16 cellular contexts compared by ENCODE assay signal in genomic region chr10:130140425-130140824, GRCh38. TPM values are rescaled to one million over a fixed set of nuclear protein-coding genes. Genes with fewer than 3 reads are reported as not detected.
A peak's percentile ranks its signal among the peaks of the same experiment; 100 is the strongest.
DNase-seq lines count a peak whose midpoint lies in the region; ATAC-seq, FAIRE-seq and TF ChIP-seq lines count a peak whose summit lies in the region.
"Had no signal": no experiment of that assay in that cellular context is flagged by ENCODE, and none has a peak within 500 bp of the region (broad histone marks: within the 10 kb centered on the region; RNA-seq: fewer than 3 reads in every experiment).

No MANE protein-coding gene starts in this region.

- H3K27ac ChIP-seq in mammary epithelial cell (ENCODE audit: insufficient read depth, low read depth, low read length) (no peak overlapping the region), breast epithelium (no peak overlapping the region), OCI-LY7 (ENCODE audit: low read depth, low read length, poor library complexity, severe bottlenecking) (peak overlapping the region; percentile 88)
- H3K27ac ChIP-seq: suprapubic skin had no signal

- dilution Hi-C loops in mammary epithelial cell (cut with HindIII; ENCODE audit: low sequenced_read_pairs) = no loop called here

- peak; percentile 23 for ATAC-seq in HG03342 (IDR thresholded peaks at IDR 0.05; ENCODE audit: unreplicated experiment)
- ATAC-seq in stimulated activated effector memory CD8-positive, alpha-beta T cell treated with anti-CD3 and anti-CD28 coated beads, Interleukin-12 subunit alpha, Interleukin-12 subunit beta, amount 100 ng/mL, for 72 hours = no peak
- ATAC-seq: HepG2, T-helper 17 cell had no signal

- CTCF ChIA-PET in mammary epithelial cell (lab: Charles Lee; ENCODE audit: low non-redundant PET) = no interaction called here
- CTCF ChIA-PET in OCI-LY7 (lab: Charles Lee; ENCODE audit: unreplicated experiment) = no interaction called here

- no peak for TF ChIP-seq POLR2A in breast epithelium (IDR thresholded peaks at IDR 0.05)

- H3K9me3 ChIP-seq in mammary epithelial cell (replicated peaks; ENCODE audit: insufficient read depth, low read length) (no peaks in the 10 kb centered on the region), breast epithelium (no peaks in the 10 kb centered on the region), OCI-LY7 (ENCODE audit: low read length) (no peaks in the 10 kb centered on the region)
- H3K9me3 ChIP-seq: suprapubic skin had no signal

- intact Hi-C loops in mammary epithelial cell (cut with micrococcal nuclease) (no loop called here), breast epithelium (cut with DNase I; ENCODE audit: low total_unique reads) (no loop called here), OCI-LY7 (cut with micrococcal nuclease; ENCODE audit: unreplicated experiment) (no loop called here)

- no peaks in the 10 kb centered on the region for H3K9me3 Mint-ChIP-seq in stimulated activated effector memory CD8-positive, alpha-beta T cell treated with anti-CD3 and anti-CD28 coated beads, Interleukin-12 subunit alpha, Interleukin-12 subunit beta, amount 100 ng/mL, for 72 hours

- H3K79me2 ChIP-seq in mammary epithelial cell (ENCODE audit: insufficient read depth, low read length) = peaks cover 92% of the 10 kb centered on the region
- H3K79me2 ChIP-seq in OCI-LY7 (ENCODE audit: insufficient read depth, low read depth, low read length) = peaks cover 89% of the 10 kb centered on the region

- 91% methylated on average over 1 of the region's 1 CpG for WGBS in mammary epithelial cell (ENCODE audit: low coverage, missing lambda C conversion rate)

- in situ Hi-C loops in mammary epithelial cell (cut with MboI; ENCODE audit: low sequenced_read_pairs in 2 of 2) = loop anchor here in 1 of 2 donors (25.0 kb wide), 1 partner anchor 1503 kb away; no protein-coding TSS in a partner anchor

- H3K36me3 Mint-ChIP-seq in stimulated activated effector memory CD8-positive, alpha-beta T cell treated with anti-CD3 and anti-CD28 coated beads, Interleukin-12 subunit alpha, Interleukin-12 subunit beta, amount 100 ng/mL, for 72 hours = peaks cover 53% of the 10 kb centered on the region

- peak overlapping the region; percentile 28 for H3K4me3 Mint-ChIP-seq in stimulated activated effector memory CD8-positive, alpha-beta T cell treated with anti-CD3 and anti-CD28 coated beads, Interleukin-12 subunit alpha, Interleukin-12 subunit beta, amount 100 ng/mL, for 72 hours
- H3K4me3 Mint-ChIP-seq: T-helper 17 cell had no signal

- peak overlapping the region; percentile 40 for H3K27ac Mint-ChIP-seq in stimulated activated effector memory CD8-positive, alpha-beta T cell treated with anti-CD3 and anti-CD28 coated beads, Interleukin-12 subunit alpha, Interleukin-12 subunit beta, amount 100 ng/mL, for 72 hours

- no peak overlapping the region for H3K4me3 ChIP-seq in mammary epithelial cell (replicated peaks in 1 of 3; ENCODE audit: insufficient read depth in 1 of 3, low read depth in 2 of 3, low read length in 3 of 3)
- no peak overlapping the region for H3K4me3 ChIP-seq in breast epithelium
- H3K4me3 ChIP-seq in OCI-LY7 (ENCODE audit: low read depth, low read length, poor library complexity, severe bottlenecking) = peak overlapping the region; percentile 61
- H3K4me3 ChIP-seq: suprapubic skin had no signal

- H2AFZ ChIP-seq in mammary epithelial cell (ENCODE audit: low read depth, low read length) = no peak overlapping the region
- no peak overlapping the region for H2AFZ ChIP-seq in OCI-LY7 (ENCODE audit: low read length)

- POLR2A ChIA-PET in OCI-LY7 (lab: Charles Lee) = interaction anchor here (1.8 to 6.5 kb wide), 2 partner anchors 19 to 30 kb away, joined by 5 to 64 read pairs; partner anchors contain the start of gene C10orf143

- H3K36me3 ChIP-seq in mammary epithelial cell (ENCODE audit: insufficient read depth, low read length) (peaks cover 17% of the 10 kb centered on the region), breast epithelium (no peaks in the 10 kb centered on the region), OCI-LY7 (ENCODE audit: insufficient read depth, low read length) (peaks cover 60% of the 10 kb centered on the region)

- H3K9me2 ChIP-seq in OCI-LY7 (ENCODE audit: insufficient read depth, low read length) = no peaks in the 10 kb centered on the region

- H3K4me1 Mint-ChIP-seq in stimulated activated effector memory CD8-positive, alpha-beta T cell treated with anti-CD3 and anti-CD28 coated beads, Interleukin-12 subunit alpha, Interleukin-12 subunit beta, amount 100 ng/mL, for 72 hours = peaks cover 42% of the 10 kb centered on the region

- TF ChIP-seq CTCF in mammary epithelial cell (conservative IDR thresholded peaks at IDR 0.05 in 1 of 2, IDR thresholded peaks at IDR 0.05 in 1 of 2; ENCODE audit: extremely low read depth in 1 of 2, insufficient read depth in 1 of 2, low read depth in 1 of 2, low read length in 2 of 2) (no peak), breast epithelium (IDR thresholded peaks at IDR 0.05) (no peak), OCI-LY7 (conservative IDR thresholded peaks at IDR 0.05; ENCODE audit: low read length) (no peak)

- H3K4me2 ChIP-seq in mammary epithelial cell (ENCODE audit: insufficient read depth, low read depth, low read length) (peak overlapping the region; percentile 15), OCI-LY7 (ENCODE audit: low read length) (peak overlapping the region; percentile 98)

- DNase-seq in mammary epithelial cell = no peak
- no peak for DNase-seq in breast epithelium (ENCODE audit: low spot score in 2 of 2)
- no peak for DNase-seq in OCI-LY7 (ENCODE audit: low spot score)
- DNase-seq in stimulated activated effector memory CD8-positive, alpha-beta T cell treated with anti-CD3 and anti-CD28 coated beads, Interleukin-12 subunit alpha, Interleukin-12 subunit beta, amount 100 ng/mL, for 72 hours (ENCODE audit: low spot score in 2 of 2) = no peak
- no peak for DNase-seq in urothelium cell line (ENCODE audit: low spot score)
- no peak for DNase-seq in stimulated activated CD4-positive, alpha-beta T cell treated with anti-CD3 and anti-CD28 coated beads, Interleukin-15, amount 100 ng/mL, for 24 hours
- DNase-seq in NCI-H2171 (lab: John Stamatoyannopoulos, UW) = no peak
- DNase-seq: activated CD4-positive, alpha-beta T cell treated with anti-CD3 and anti-CD28 coated beads for 1 hour; mesendoderm; NCI-H1105 treated with DMSO at 0.1 percent for 48 hours; Right ventricle myocardium superior; T-helper 17 cell had no signal

- no peak overlapping the region for H3K9ac ChIP-seq in mammary epithelial cell (ENCODE audit: insufficient read depth, low read length)

- H3K4me1 ChIP-seq in mammary epithelial cell (ENCODE audit: insufficient read depth, low read length) (peaks cover 28% of the 10 kb centered on the region), breast epithelium (peaks cover 0 to 12% of the 10 kb centered on the region in 2 donors), OCI-LY7 (ENCODE audit: insufficient read depth, low read length, poor library complexity, severe bottlenecking) (peaks cover 66% of the 10 kb centered on the region)

- FAIRE-seq in urothelium cell line (lab: Jason Lieb, UNC) = no peak
- FAIRE-seq: H1, HepG2 had no signal

- BruUV-seq in mammary epithelial cell (replicated peaks; lab: Mats Ljungman, UMichigan) (no TSS peak), OCI-LY7 (replicated peaks; lab: Mats Ljungman, UMichigan) (no TSS peak)

- H4K20me1 ChIP-seq in mammary epithelial cell (ENCODE audit: insufficient read depth, low read length) (peaks cover 4% of the 10 kb centered on the region), OCI-LY7 (ENCODE audit: insufficient read depth, low read length) (peaks cover 41% of the 10 kb centered on the region)

- H3K27me3 ChIP-seq in mammary epithelial cell (ENCODE audit: insufficient read depth, low read length) = no peaks in the 10 kb centered on the region
- H3K27me3 ChIP-seq in breast epithelium = no peaks in the 10 kb centered on the region
- H3K27me3 ChIP-seq: suprapubic skin had no signal

RNA-seq across cellular contexts. Expression of gene GLRX3, which starts 4.2 kb away (rescaled TPM):
- total RNA-seq in mammary epithelial cell (100 to 1,000 TPM in 1 of 2 donors, 10 to 100 TPM in 1; 77.8 to 151 TPM), breast epithelium (10 to 100 TPM; 36.1 to 63.4 (median 43.5) TPM), OCI-LY7 (2022) (110 and 117 TPM in 2 replicates)
- 123 TPM for polyA plus RNA-seq in mammary epithelial cell
- 56.3 TPM for polyA minus RNA-seq in mammary epithelial cell
- 60.4 and 83.2 TPM in 2 replicates for total RNA-seq in OCI-LY7 (2014; rRNA removed; shearing (Covaris generic))

RNA-seq across cellular contexts. Expression of gene C10orf143, which starts 29.8 kb away (rescaled TPM):
- total RNA-seq in mammary epithelial cell (1 to 10 TPM; 1.3 to 2.4 TPM), breast epithelium (1 to 10 TPM; 2.1 to 6.6 (median 2.9) TPM), OCI-LY7 (2022) (6.1 and 6.4 TPM in 2 replicates)
- 0.69 TPM for polyA plus RNA-seq in mammary epithelial cell
- polyA minus RNA-seq in mammary epithelial cell = not detected
- 0.64 and 0.88 TPM in 2 replicates for total RNA-seq in OCI-LY7 (2014; rRNA removed; shearing (Covaris generic))
